ENCODE assay signal across 2 cellular contexts in the genomic region with DNA sequence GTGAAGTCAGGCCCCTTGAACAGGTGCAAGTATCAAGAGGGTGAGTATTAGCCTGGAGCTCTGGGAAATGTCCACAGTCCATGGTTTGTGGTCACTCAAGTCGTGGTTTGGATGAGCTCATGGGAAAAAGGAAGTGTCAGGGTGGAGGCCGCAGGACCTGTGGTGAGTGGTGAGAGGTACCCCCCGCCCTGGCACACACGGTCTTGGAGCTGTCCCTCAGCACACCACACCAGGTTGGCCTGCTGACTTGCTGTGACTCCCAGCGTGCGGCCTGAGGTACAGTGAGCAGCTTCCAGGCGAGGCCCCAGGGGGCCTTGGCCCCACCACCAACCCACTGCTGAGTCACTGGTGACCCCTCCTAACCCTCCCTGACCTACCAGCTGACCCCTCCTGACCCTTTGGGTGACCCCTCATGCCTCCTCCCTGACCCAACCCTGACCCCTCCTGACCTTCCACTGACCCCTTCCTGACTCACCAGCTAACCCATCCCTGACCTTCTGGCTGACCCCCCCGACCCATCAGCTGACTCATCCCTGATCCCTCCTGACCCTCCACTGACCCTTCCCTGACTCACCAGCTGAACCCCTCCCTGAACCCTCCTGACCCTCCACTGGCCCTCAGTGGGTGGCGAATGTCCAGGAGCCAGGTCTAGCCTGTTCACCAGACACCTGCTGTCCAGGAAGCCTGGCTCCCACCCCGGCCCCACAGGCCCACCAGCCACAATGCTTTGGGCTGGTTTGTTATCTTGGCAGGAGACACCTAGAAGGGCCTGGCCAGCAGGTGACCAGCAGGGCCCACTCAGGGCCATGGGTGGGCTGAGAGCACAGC.
TF ChIP-seq lines count a peak whose summit lies in the region.

No MANE protein-coding gene starts in this region.

TF ChIP-seq in GM12878, 131 proteins besides CTCF, POLR2A, EP300 and RAD21:
- no peak for TF ChIP-seq NFIC (IDR thresholded peaks at IDR 0.05; ENCODE audit: low read depth, low read length)
- TF ChIP-seq, protein P1, sequence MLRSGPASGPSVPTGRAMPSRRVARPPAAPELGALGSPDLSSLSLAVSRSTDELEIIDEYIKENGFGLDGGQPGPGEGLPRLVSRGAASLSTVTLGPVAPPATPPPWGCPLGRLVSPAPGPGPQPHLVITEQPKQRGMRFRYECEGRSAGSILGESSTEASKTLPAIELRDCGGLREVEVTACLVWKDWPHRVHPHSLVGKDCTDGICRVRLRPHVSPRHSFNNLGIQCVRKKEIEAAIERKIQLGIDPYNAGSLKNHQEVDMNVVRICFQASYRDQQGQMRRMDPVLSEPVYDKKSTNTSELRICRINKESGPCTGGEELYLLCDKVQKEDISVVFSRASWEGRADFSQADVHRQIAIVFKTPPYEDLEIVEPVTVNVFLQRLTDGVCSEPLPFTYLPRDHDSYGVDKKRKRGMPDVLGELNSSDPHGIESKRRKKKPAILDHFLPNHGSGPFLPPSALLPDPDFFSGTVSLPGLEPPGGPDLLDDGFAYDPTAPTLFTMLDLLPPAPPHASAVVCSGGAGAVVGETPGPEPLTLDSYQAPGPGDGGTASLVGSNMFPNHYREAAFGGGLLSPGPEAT (IDR thresholded peaks at IDR 0.05; ENCODE audit: low read depth): no peak
- TF ChIP-seq NR2F1 (conservative IDR thresholded peaks at IDR 0.05): peak; percentile 52; the same call in 1 of the 2 replicates

TF ChIP-seq in WTC11, 78 proteins besides CTCF, POLR2A, EP300 and RAD21:
- TF ChIP-seq ZSCAN18 (CRISPR knock-in tag; IDR thresholded peaks at IDR 0.05) (no peak), ATF1 (CRISPR knock-in tag; IDR thresholded peaks at IDR 0.05) (no peak), ZNF138 (CRISPR knock-in tag; conservative IDR thresholded peaks at IDR 0.05) (no peak), TP53 (CRISPR knock-in tag; IDR thresholded peaks at IDR 0.05) (no peak), SP1 (CRISPR knock-in tag; conservative IDR thresholded peaks at IDR 0.05) (no peak), ELF4 (CRISPR knock-in tag; IDR thresholded peaks at IDR 0.05; ENCODE audit: low read depth) (no peak), GRHL2 (CRISPR knock-in tag; IDR thresholded peaks at IDR 0.05; ENCODE audit: insufficient replicate concordance, severe bottlenecking) (no peak), ATF6 (CRISPR knock-in tag; IDR thresholded peaks at IDR 0.05) (no peak), TCF7 (CRISPR knock-in tag; IDR thresholded peaks at IDR 0.05; ENCODE audit: low read depth) (no peak), EMX1 (CRISPR knock-in tag; IDR thresholded peaks at IDR 0.05) (no peak), GABPB1 (CRISPR knock-in tag; IDR thresholded peaks at IDR 0.05) (no peak), MYBL2 (CRISPR knock-in tag; IDR thresholded peaks at IDR 0.05) (no peak), HMGA2 (CRISPR knock-in tag; IDR thresholded peaks at IDR 0.05) (no peak), ESRRA (CRISPR knock-in tag; IDR thresholded peaks at IDR 0.05; ENCODE audit: borderline replicate concordance) (no peak), NFE2L1 (CRISPR knock-in tag; IDR thresholded peaks at IDR 0.05) (no peak), E2F1 (CRISPR knock-in tag; IDR thresholded peaks at IDR 0.05) (no peak)
- TF ChIP-seq, protein P2, sequence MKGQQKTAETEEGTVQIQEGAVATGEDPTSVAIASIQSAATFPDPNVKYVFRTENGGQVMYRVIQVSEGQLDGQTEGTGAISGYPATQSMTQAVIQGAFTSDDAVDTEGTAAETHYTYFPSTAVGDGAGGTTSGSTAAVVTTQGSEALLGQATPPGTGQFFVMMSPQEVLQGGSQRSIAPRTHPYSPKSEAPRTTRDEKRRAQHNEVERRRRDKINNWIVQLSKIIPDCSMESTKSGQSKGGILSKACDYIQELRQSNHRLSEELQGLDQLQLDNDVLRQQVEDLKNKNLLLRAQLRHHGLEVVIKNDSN (CRISPR knock-in tag; IDR thresholded peaks at IDR 0.05): no peak
- TF ChIP-seq, protein P3, sequence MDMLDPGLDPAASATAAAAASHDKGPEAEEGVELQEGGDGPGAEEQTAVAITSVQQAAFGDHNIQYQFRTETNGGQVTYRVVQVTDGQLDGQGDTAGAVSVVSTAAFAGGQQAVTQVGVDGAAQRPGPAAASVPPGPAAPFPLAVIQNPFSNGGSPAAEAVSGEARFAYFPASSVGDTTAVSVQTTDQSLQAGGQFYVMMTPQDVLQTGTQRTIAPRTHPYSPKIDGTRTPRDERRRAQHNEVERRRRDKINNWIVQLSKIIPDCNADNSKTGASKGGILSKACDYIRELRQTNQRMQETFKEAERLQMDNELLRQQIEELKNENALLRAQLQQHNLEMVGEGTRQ (CRISPR knock-in tag; IDR thresholded peaks at IDR 0.05): no peak
TF ChIP-seq in WTC11: peak in this region for 0.
